ENCODE assay signal across 1 cellular context in the genomic region with DNA sequence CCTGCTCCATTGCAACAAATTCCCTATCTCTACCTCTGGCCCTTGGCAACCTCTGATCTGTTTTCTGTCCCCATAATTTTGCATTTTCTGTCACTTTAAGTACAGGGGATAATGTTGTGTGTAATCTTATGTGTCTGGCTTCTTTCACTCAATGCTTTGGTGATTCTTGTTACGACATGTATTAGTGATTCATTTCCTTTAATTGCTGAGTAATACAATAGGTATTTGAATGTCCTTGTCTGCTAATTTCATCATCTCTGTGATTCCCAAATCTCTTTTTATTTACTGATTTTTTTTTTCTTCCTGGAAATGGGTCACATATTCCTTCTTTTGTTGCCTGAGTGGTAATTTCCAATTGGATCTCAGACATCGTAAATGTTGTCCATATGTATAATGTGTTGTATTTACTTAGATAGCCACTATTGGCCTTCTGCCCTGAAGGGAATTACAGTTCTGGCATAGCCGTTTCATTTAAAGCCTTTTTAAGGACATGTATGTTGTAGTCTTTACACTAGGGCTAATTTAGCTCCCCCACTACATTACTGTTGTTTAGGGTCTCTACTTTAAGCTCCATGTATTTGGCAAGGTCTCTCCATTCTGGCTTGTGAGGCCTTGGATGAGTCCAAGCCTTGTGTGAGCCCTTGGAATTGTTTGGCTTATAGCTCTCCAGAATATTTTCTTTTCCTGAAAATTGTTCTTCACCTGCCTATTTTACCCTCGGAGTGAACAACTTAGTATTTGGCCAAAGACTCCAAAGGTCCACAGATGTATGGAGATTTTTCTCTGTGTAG.
TF ChIP-seq lines count a peak whose summit lies in the region.

No MANE protein-coding gene starts in this region.

TF ChIP-seq in SK-N-SH treated with all-trans-retinoic acid at 6 μM for 48 hours, 23 proteins besides CTCF, POLR2A, EP300 and RAD21 (continued from another document):
- TF ChIP-seq CREB5 (CRISPR knock-in tag; IDR thresholded peaks at IDR 0.05; ENCODE audit: low read depth), result peak; percentile 64; the same call in 1 of the 2 replicates
- TF ChIP-seq BACH2 (CRISPR knock-in tag; IDR thresholded peaks at IDR 0.05; ENCODE audit: borderline replicate concordance), result no peak
